12 cellular contexts compared by ENCODE assay signal in the genomic region with DNA sequence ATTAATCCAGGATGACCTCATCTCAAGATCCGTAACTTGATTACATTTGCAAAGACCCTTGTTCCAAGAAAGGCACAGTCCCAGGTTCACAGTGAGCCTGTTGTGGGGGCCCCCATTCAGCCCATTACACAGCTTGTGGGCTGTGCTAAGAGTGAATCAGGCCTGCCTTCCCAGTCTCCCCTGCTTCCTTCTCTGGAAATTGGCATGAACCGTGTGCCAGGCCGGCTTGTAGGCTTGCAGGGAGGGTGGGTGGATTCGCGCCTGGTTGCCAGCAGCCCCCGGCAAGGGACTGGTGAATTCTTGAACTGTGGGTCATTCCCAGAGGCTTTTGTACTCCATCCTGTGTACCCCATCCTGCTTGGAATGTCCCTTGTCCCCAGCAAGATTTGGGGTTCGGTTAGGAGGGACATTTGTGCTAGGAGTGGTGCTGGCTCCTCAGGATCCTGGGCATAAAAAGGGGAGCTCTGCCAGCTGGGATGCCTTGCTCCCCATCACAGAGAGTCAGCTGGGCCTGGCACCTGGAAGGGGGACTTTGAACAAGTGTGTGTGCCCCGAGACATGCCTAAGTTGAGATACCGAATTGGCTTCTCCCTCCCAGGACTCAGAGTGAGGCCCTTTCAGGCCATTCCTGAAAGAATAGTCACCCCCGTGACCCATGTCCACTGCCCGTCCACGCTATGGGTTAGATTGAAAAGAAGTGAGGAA.
"Had no signal": no experiment of that assay in that cellular context is flagged by ENCODE, and none has a peak within 500 bp of the region (broad histone marks: within the 10 kb centered on the region; RNA-seq: fewer than 3 reads in every experiment).

No MANE protein-coding gene starts in this region.

- H3K27me3 Mint-ChIP-seq: activated CD4-positive, alpha-beta T cell treated with anti-CD3 and anti-CD28 coated beads for 36 hours had no signal

- H3K27me3 ChIP-seq: neutrophil, right lobe of liver had no signal

- DNase-seq: activated CD4-positive, alpha-beta T cell treated with anti-CD3 and anti-CD28 coated beads for 36 hours; activated gamma-delta T cell; activated naive CD8-positive, alpha-beta T cell treated with anti-CD3 and anti-CD28 coated beads for 36 hours; activated T-cell treated with anti-CD3 and anti-CD28 coated beads, Interleukin-2, amount 50 U/mL, for 24 hours; foreskin melanocyte; midbrain; stimulated activated naive CD4-positive, alpha-beta T cell; T1000 had no signal

- H3K4me3 Mint-ChIP-seq: activated CD4-positive, alpha-beta T cell treated with anti-CD3 and anti-CD28 coated beads for 36 hours; activated naive CD8-positive, alpha-beta T cell treated with anti-CD3 and anti-CD28 coated beads for 36 hours; activated T-cell treated with anti-CD3 and anti-CD28 coated beads, Interleukin-2, amount 50 U/mL, for 24 hours had no signal

- ATAC-seq: activated CD4-positive, alpha-beta T cell treated with anti-CD3 and anti-CD28 coated beads for 36 hours; right lobe of liver had no signal

- H3K4me3 ChIP-seq: prostate gland, right lobe of liver had no signal

- H3K9me3 ChIP-seq: neutrophil, prostate gland, right lobe of liver had no signal

- H3K9me3 Mint-ChIP-seq: activated naive CD8-positive, alpha-beta T cell treated with anti-CD3 and anti-CD28 coated beads for 36 hours; activated T-cell treated with anti-CD3 and anti-CD28 coated beads, Interleukin-2, amount 50 U/mL, for 24 hours had no signal

- H3K36me3 Mint-ChIP-seq: activated naive CD8-positive, alpha-beta T cell treated with anti-CD3 and anti-CD28 coated beads for 36 hours had no signal

- H3K27ac ChIP-seq: neutrophil, prostate gland, right lobe of liver, VCaP had no signal

- H3K4me1 ChIP-seq: prostate gland, right lobe of liver had no signal

- H3K36me3 ChIP-seq: neutrophil, prostate gland, right lobe of liver had no signal

- H3K4me1 Mint-ChIP-seq: activated CD4-positive, alpha-beta T cell treated with anti-CD3 and anti-CD28 coated beads for 36 hours; activated naive CD8-positive, alpha-beta T cell treated with anti-CD3 and anti-CD28 coated beads for 36 hours had no signal

- H3K27ac Mint-ChIP-seq: activated CD4-positive, alpha-beta T cell treated with anti-CD3 and anti-CD28 coated beads for 36 hours; activated naive CD8-positive, alpha-beta T cell treated with anti-CD3 and anti-CD28 coated beads for 36 hours; activated T-cell treated with anti-CD3 and anti-CD28 coated beads, Interleukin-2, amount 50 U/mL, for 24 hours had no signal
